8 cellular contexts compared by ENCODE assay signal in genomic region chr1:113871597-113872113, GRCh38. TPM values are rescaled to one million over a fixed set of nuclear protein-coding genes. Genes with fewer than 3 reads are reported as not detected.
DNase-seq lines count a peak whose midpoint lies in the region; ATAC-seq and TF ChIP-seq lines count a peak whose summit lies in the region.

Gene PTPN22, minus strand, starts transcription at chr1:113871712.

- TF ChIP-seq CTCF in RWPE2 (IDR thresholded peaks at IDR 0.05; ENCODE audit: poor library complexity, severe bottlenecking), result no peak
- no peak for TF ChIP-seq CTCF in left ventricle myocardium inferior (IDR thresholded peaks at IDR 0.05; ENCODE audit: borderline replicate concordance)

- H3K9me3 ChIP-seq in RWPE2 (ENCODE audit: severe bottlenecking) (no peaks in the 10 kb centered on the region), left ventricle myocardium inferior (replicated peaks) (no peaks in the 10 kb centered on the region)

- no peak for DNase-seq in RWPE2 (ENCODE audit: low spot score)
- DNase-seq in activated effector memory CD4-positive, alpha-beta T cell treated with Interleukin-2 at 50 U/mL for 16 hours, result peak; percentile 71
- no peak for DNase-seq in left ventricle myocardium inferior
- DNase-seq in stimulated activated CD4-positive, alpha-beta T cell treated with anti-CD3 and anti-CD28 coated beads, TNF-alpha, amount 100 ng/mL, for 24 hours (ENCODE audit: low read depth in 3 of 3), result peak; percentile 54 to 76 (median 70)
- no peak for DNase-seq in DMS153 treated with DMSO at 0.1 percent for 48 hours (lab: John Stamatoyannopoulos, UW; ENCODE audit: unreplicated experiment)
- no peak for DNase-seq in NCI-H774 (lab: John Stamatoyannopoulos, UW)

- H3K4me1 ChIP-seq in RWPE2 (ENCODE audit: insufficient read depth, poor library complexity, severe bottlenecking) (peaks cover 9% of the 10 kb centered on the region), left ventricle myocardium inferior (no peaks in the 10 kb centered on the region)

- H3K27me3 ChIP-seq in RWPE2 (ENCODE audit: insufficient read depth, poor library complexity, severe bottlenecking) (no peaks in the 10 kb centered on the region), left ventricle myocardium inferior (ENCODE audit: low read depth) (no peaks in the 10 kb centered on the region)

- ATAC-seq in GM18861 (IDR thresholded peaks at IDR 0.05; ENCODE audit: unreplicated experiment), result peak; percentile 78
- ATAC-seq in HG02973 (IDR thresholded peaks at IDR 0.05; ENCODE audit: unreplicated experiment), result peak; percentile 92
- ATAC-seq in RWPE2 (ENCODE audit: low read depth), result peak; percentile 66; the same call in 2 of the 3 replicates

- intact Hi-C loops in left ventricle myocardium inferior (cut with micrococcal nuclease), result no loop called here

- H3K27ac ChIP-seq in RWPE2 (ENCODE audit: poor library complexity, severe bottlenecking) (no peak within 1 kb of the TSS), left ventricle myocardium inferior (replicated peaks) (peak within 1 kb of the TSS; percentile 32)

- no peaks in the 10 kb centered on the region for H3K36me3 ChIP-seq in RWPE2 (ENCODE audit: low read depth)
- no peaks in the 10 kb centered on the region for H3K36me3 ChIP-seq in left ventricle myocardium inferior

- no peak within 1 kb of the TSS for H3K4me3 ChIP-seq in RWPE2 (ENCODE audit: severe bottlenecking)
- no peak within 1 kb of the TSS for H3K4me3 ChIP-seq in left ventricle myocardium inferior

RNA-seq across cellular contexts. Expression of gene PTPN22, which starts in this region (rescaled TPM):
- total RNA-seq in left ventricle myocardium inferior, result 0.44 TPM

Comparison
In these comparisons a context has a peak if more than half of its experiments do, and no peak if none do; other contexts are left out.
1. DNase-seq: peak in activated effector memory CD4-positive, alpha-beta T cell treated with Interleukin-2 at 50 U/mL for 16 hours (single experiment) and stimulated activated CD4-positive, alpha-beta T cell treated with anti-CD3 and anti-CD28 coated beads, TNF-alpha, amount 100 ng/mL, for 24 hours (3 of 3); none in RWPE2 (single experiment), left ventricle myocardium inferior (single experiment), DMS153 treated with DMSO at 0.1 percent for 48 hours (single experiment) and NCI-H774 (single experiment).
2. Peak in every context shown above with its lines, with median percentiles within 50 percentile points of each other: ATAC-seq.